In the genomic region with DNA sequence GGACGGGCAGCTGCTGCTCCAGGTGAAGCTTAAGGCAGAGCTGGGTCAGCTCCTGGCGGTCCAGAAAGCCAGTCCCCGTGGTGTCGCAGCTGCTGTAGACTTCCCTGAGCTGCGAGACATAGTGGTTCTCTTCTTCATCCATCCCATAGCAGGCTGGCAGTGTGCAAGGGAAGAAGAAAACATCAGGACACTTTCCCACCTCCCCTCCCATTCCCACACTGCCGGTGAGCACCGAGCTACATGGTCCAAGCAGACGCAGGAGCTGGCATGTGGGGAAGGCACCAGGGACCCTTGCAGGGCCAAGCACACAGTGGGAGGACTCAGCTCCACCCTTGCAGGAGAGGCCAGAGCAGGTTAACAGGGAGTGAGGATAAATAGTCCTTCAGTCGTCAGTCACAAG, we compare ENCODE assay signal across 24 cellular contexts. TPM values are rescaled to one million over a fixed set of nuclear protein-coding genes. Genes with fewer than 3 reads are reported as not detected.
A peak's percentile ranks its signal among the peaks of the same experiment; 100 is the strongest.
DNase-seq lines count a peak whose midpoint lies in the region; ATAC-seq and TF ChIP-seq lines count a peak whose summit lies in the region.
"Had no signal": no experiment of that assay in that cellular context is flagged by ENCODE, and none has a peak within 500 bp of the region (broad histone marks: within the 10 kb centered on the region; RNA-seq: fewer than 3 reads in every experiment).

No MANE protein-coding gene starts in this region.

- H2AK5ac ChIP-seq in H9 (ENCODE audit: insufficient read length, low read length), result no peak overlapping the region

- H3K27me3 ChIP-seq in H9 (ENCODE audit: insufficient read depth, low read length) (no peaks in the 10 kb centered on the region), adrenal gland (no peaks in the 10 kb centered on the region), tibial artery (no peaks in the 10 kb centered on the region)
- H3K27me3 ChIP-seq: brain microvascular endothelial cell, right atrium auricular region had no signal

- no peak overlapping the region for H4K91ac ChIP-seq in H9 (ENCODE audit: insufficient read length, low read depth, low read length)

- no peak overlapping the region for H2BK5ac ChIP-seq in H9 (ENCODE audit: insufficient read length, low read length)

- H3K27ac ChIP-seq in H9 (ENCODE audit: insufficient read length, low read depth, low read length) (no peak overlapping the region), adrenal gland (peak overlapping the region; percentile 12 to 73 (median 52)), tibial artery (peak overlapping the region; percentile 58 to 67)
- H3K27ac ChIP-seq: epithelial cell of prostate, right atrium auricular region had no signal

- H3K56ac ChIP-seq in H9 (ENCODE audit: insufficient read length, low read depth, low read length), result no peak overlapping the region

- ATAC-seq in HG03097 (IDR thresholded peaks at IDR 0.05; ENCODE audit: low FRiP score, unreplicated experiment) (no peak), GM21717 (IDR thresholded peaks at IDR 0.05; ENCODE audit: unreplicated experiment) (no peak), GM18909 (IDR thresholded peaks at IDR 0.05; ENCODE audit: poor library complexity, unreplicated experiment) (no peak)
- ATAC-seq: activated naive CD8-positive, alpha-beta T cell treated with anti-CD3 and anti-CD28 coated beads, Interleukin-2, amount 50 U/mL, for 24 hours; mucosa of descending colon; stimulated activated memory B cell treated with anti-CD40 and anti-IgM and Interleukin-4, amounts not matched to agents 10 μg/mL and 1 μg/mL and 100 μg/mL, for 72 hours had no signal

- TF ChIP-seq CTCF in H9 (conservative IDR thresholded peaks at IDR 0.05) (no peak), adrenal gland (IDR thresholded peaks at IDR 0.05) (no peak), tibial artery (IDR thresholded peaks at IDR 0.05) (no peak)

- H3K4me3 Mint-ChIP-seq in H9, result no peak overlapping the region
- H3K4me3 Mint-ChIP-seq: activated naive CD8-positive, alpha-beta T cell treated with anti-CD3 and anti-CD28 coated beads, Interleukin-2, amount 50 U/mL, for 24 hours; CD4-positive, alpha-beta T cell; nephron; stimulated activated memory B cell treated with anti-CD40 and anti-IgM and Interleukin-4, amounts not matched to agents 10 μg/mL and 1 μg/mL and 100 μg/mL, for 72 hours had no signal

- peaks cover 16 to 40% of the 10 kb centered on the region in 2 experiments for H3K4me1 Mint-ChIP-seq in H9
- H3K4me1 Mint-ChIP-seq: activated naive CD8-positive, alpha-beta T cell treated with anti-CD3 and anti-CD28 coated beads, Interleukin-2, amount 50 U/mL, for 24 hours; nephron; stimulated activated memory B cell treated with anti-CD40 and anti-IgM and Interleukin-4, amounts not matched to agents 10 μg/mL and 1 μg/mL and 100 μg/mL, for 72 hours had no signal

- no peaks in the 10 kb centered on the region for H4K20me1 ChIP-seq in H9 (ENCODE audit: control insufficient read depth, insufficient read depth, insufficient read length)

- H2BK12ac ChIP-seq in H9 (ENCODE audit: insufficient read length, low read depth, low read length), result no peak overlapping the region

- H3K9me3 ChIP-seq in H9 (ENCODE audit: control insufficient read depth, low read depth, low read length) (no peaks in the 10 kb centered on the region), adrenal gland (replicated peaks in 1 of 3) (no peaks in the 10 kb centered on the region), tibial artery (no peaks in the 10 kb centered on the region)
- H3K9me3 ChIP-seq: mucosa of descending colon, right atrium auricular region had no signal

- peaks cover 0 to 4% of the 10 kb centered on the region in 2 experiments; a peak in 2 of 5 replicates for H3K9me3 Mint-ChIP-seq in H9
- H3K9me3 Mint-ChIP-seq: stimulated activated memory B cell treated with anti-CD40 and anti-IgM and Interleukin-4, amounts not matched to agents 10 μg/mL and 1 μg/mL and 100 μg/mL, for 72 hours had no signal

- no peak overlapping the region for H3K14ac ChIP-seq in H9 (ENCODE audit: insufficient read depth, low read length)

- H3K36me3 ChIP-seq in adrenal gland (replicated peaks in 1 of 2) (no peaks in the 10 kb centered on the region), tibial artery (no peaks in the 10 kb centered on the region)
- H3K36me3 ChIP-seq: brain microvascular endothelial cell, right atrium auricular region had no signal

- TF ChIP-seq POLR2A in adrenal gland (IDR thresholded peaks at IDR 0.05), result no peak

- peaks cover 2% of the 10 kb centered on the region for H3K79me1 ChIP-seq in H9 (ENCODE audit: insufficient read depth, low read depth, low read length, poor library complexity, severe bottlenecking)

- H2BK20ac ChIP-seq in H9 (ENCODE audit: low read depth, low read length, poor library complexity, severe bottlenecking), result no peak overlapping the region

- no peak overlapping the region for H3K4ac ChIP-seq in H9 (ENCODE audit: low read depth, low read length)

- H4K5ac ChIP-seq in H9 (ENCODE audit: insufficient read length, low read depth, low read length), result no peak overlapping the region

- H3K4me1 ChIP-seq in H9 (ENCODE audit: insufficient read depth, low read length) (no peaks in the 10 kb centered on the region), adrenal gland (replicated peaks in 1 of 2) (peaks cover 4 to 10% of the 10 kb centered on the region in 2 donors), tibial artery (peaks cover 0 to 20% (median 1%) of the 10 kb centered on the region in 4 donors)

- DNase-seq in H9, result no peak
- DNase-seq in adrenal gland, result no peak
- DNase-seq in mesenteric fat pad (ENCODE audit: low spot score), result peak; percentile 83
- DNase-seq in tibial artery, result no peak
- DNase-seq: activated CD4-positive, alpha-beta T cell treated with anti-CD3 and anti-CD28 coated beads for 48 hours; activated CD8-positive, alpha-beta memory T cell treated with anti-CD3 and anti-CD28 coated beads for 24 hours; activated naive CD8-positive, alpha-beta T cell treated with anti-CD3 and anti-CD28 coated beads, Interleukin-2, amount 50 U/mL, for 24 hours; activated T-cell treated with anti-CD3 and anti-CD28 coated beads, Interleukin-2, amount 50 U/mL, for 1 hour; CD4-positive, alpha-beta T cell; glutamatergic neuron; mucosa of descending colon; NCI-H1092 treated with DMSO at 0.1 percent for 48 hours; NCI-H187 treated with DMSO at 0.1 percent for 48 hours; NCI-H69; stimulated activated CD4-positive, alpha-beta T cell treated with anti-CD3 and anti-CD28 coated beads, Interleukin-4, amount 100 ng/mL, for 4 hours; substantia nigra had no signal

- no peak overlapping the region for H3K4me2 ChIP-seq in H9 (ENCODE audit: insufficient read depth, insufficient read length, low read length)

- peak overlapping the region in 2 of 3 experiments; percentile 32 to 43; a peak in 4 of 7 replicates for H3K27ac Mint-ChIP-seq in H9
- H3K27ac Mint-ChIP-seq: activated naive CD8-positive, alpha-beta T cell treated with anti-CD3 and anti-CD28 coated beads, Interleukin-2, amount 50 U/mL, for 24 hours; CD4-positive, alpha-beta T cell; stimulated activated memory B cell treated with anti-CD40 and anti-IgM and Interleukin-4, amounts not matched to agents 10 μg/mL and 1 μg/mL and 100 μg/mL, for 72 hours had no signal

- H2AFZ ChIP-seq in H9 (ENCODE audit: low read length), result no peak overlapping the region

- WGBS in H9 (ENCODE audit: extremely low coverage, insufficient read length, low lambda C conversion rate), result no CpG with 5 or more reads among the region's 9 CpGs
- WGBS in adrenal gland, 4 donors, result 78 to 90% (median 86%) methylated on average over 6 to 9 of the region's 9 CpGs

- H3K36me3 Mint-ChIP-seq in H9 (ENCODE audit: insufficient read depth in 1 of 3, low read depth in 3 of 3), result peaks cover 42% of the 10 kb centered on the region in 3 experiments
- H3K36me3 Mint-ChIP-seq: stimulated activated memory B cell treated with anti-CD40 and anti-IgM and Interleukin-4, amounts not matched to agents 10 μg/mL and 1 μg/mL and 100 μg/mL, for 72 hours had no signal

- no peaks in the 10 kb centered on the region for H3K23me2 ChIP-seq in H9 (ENCODE audit: insufficient read length, low read depth, low read length, poor library complexity, severe bottlenecking)

- H3T11ph ChIP-seq in H9 (ENCODE audit: low read length), result no peak overlapping the region

- no peak overlapping the region for H2BK15ac ChIP-seq in H9 (ENCODE audit: low read depth, low read length)

- peaks cover 5% of the 10 kb centered on the region; the same call in 1 of the 2 replicates for H3K79me2 ChIP-seq in H9 (ENCODE audit: insufficient read depth, low read length)

- H3K27me3 Mint-ChIP-seq in H9 (ENCODE audit: low read depth), result peaks cover 3% of the 10 kb centered on the region; the same call in 1 of the 2 replicates
- H3K27me3 Mint-ChIP-seq: activated naive CD8-positive, alpha-beta T cell treated with anti-CD3 and anti-CD28 coated beads, Interleukin-2, amount 50 U/mL, for 24 hours; CD4-positive, alpha-beta T cell; stimulated activated memory B cell treated with anti-CD40 and anti-IgM and Interleukin-4, amounts not matched to agents 10 μg/mL and 1 μg/mL and 100 μg/mL, for 72 hours had no signal

- no peak overlapping the region for H4K8ac ChIP-seq in H9 (replicated peaks; ENCODE audit: insufficient read length, low read depth, low read length)

- no peak overlapping the region for H3K9ac ChIP-seq in H9 (ENCODE audit: extremely low read depth, insufficient read length, low read length)

- intact Hi-C loops in adrenal gland (cut with DNase I) (no loop called here), tibial artery (cut with DNase I; ENCODE audit: low total_unique reads) (no loop called here)

- no peak overlapping the region for H3K23ac ChIP-seq in H9 (ENCODE audit: insufficient read length, low read depth, low read length)

- no peak overlapping the region for H3K18ac ChIP-seq in H9 (ENCODE audit: insufficient read length, low read depth, low read length)

- no peak overlapping the region for H2BK120ac ChIP-seq in H9 (ENCODE audit: low read depth, low read length, poor library complexity, severe bottlenecking)

- H3K4me3 ChIP-seq in adrenal gland (no peak overlapping the region), tibial artery (no peak overlapping the region)
- H3K4me3 ChIP-seq: mucosa of descending colon, right atrium auricular region had no signal

RNA-seq across cellular contexts. Expression of gene NINL, which starts 58.9 kb away (rescaled TPM):
- total RNA-seq in H9 (2021) (29.2 and 34.3 TPM in 2 replicates), adrenal gland (10 to 100 TPM in 7 of 8 donors, 1 to 10 TPM in 1; 10.0 to 30.9 (median 14.4) TPM), mesenteric fat pad (5.0 TPM)
- 10 to 100 TPM; 13.4 to 30.6 (median 20.3) TPM for polyA plus RNA-seq in adrenal gland
